18 cellular contexts compared by ENCODE assay signal in genomic region chr4:119244832-119245231, GRCh38. TPM values are rescaled to one million over a fixed set of nuclear protein-coding genes. Genes with fewer than 3 reads are reported as not detected.
DNase-seq lines count a peak whose midpoint lies in the region; ATAC-seq, FAIRE-seq and TF ChIP-seq lines count a peak whose summit lies in the region.
"Had no signal": no experiment of that assay in that cellular context is flagged by ENCODE, and none has a peak within 500 bp of the region (broad histone marks: within the 10 kb centered on the region; RNA-seq: fewer than 3 reads in every experiment).

No MANE protein-coding gene starts in this region.

- H4K20me1 ChIP-seq in BLaER1 treated with 17β-estradiol and CSF1 and Interleukin-3, amounts not matched to agents 10 nM and 100 nM = no peaks in the 10 kb centered on the region
- H4K20me1 ChIP-seq in OCI-LY3 (ENCODE audit: insufficient read depth, low read length) (no peaks in the 10 kb centered on the region), K562 (replicated peaks; ENCODE audit: control insufficient read depth, insufficient read depth, low read length) (no peaks in the 10 kb centered on the region), PC-3 (ENCODE audit: low read length) (no peaks in the 10 kb centered on the region)

- TF ChIP-seq CTCF in OCI-LY3 (IDR thresholded peaks at IDR 0.05; ENCODE audit: low read depth, low read length) (no peak), K562 (IDR thresholded peaks at IDR 0.05 in 2 of 3, conservative IDR thresholded peaks at IDR 0.05 in 1 of 3; ENCODE audit: insufficient read depth in 2 of 3, low read depth in 1 of 3, low read length in 3 of 3) (no peak), PC-3 (conservative IDR thresholded peaks at IDR 0.05; ENCODE audit: low read depth, low read length) (no peak)

- POLR2A ChIA-PET in K562 (lab: Yijun Ruan, JAX) = no interaction called here
- POLR2A ChIA-PET in PC-3 (lab: Charles Lee; ENCODE audit: unreplicated experiment) = no interaction called here
- POLR2A ChIA-PET in HEK293T (lab: Yijun Ruan, JAX) = no interaction called here

- H3K27me3 ChIP-seq in BLaER1 treated with 17β-estradiol and CSF1 and Interleukin-3, amounts not matched to agents 10 nM and 100 nM = no peaks in the 10 kb centered on the region
- no peaks in the 10 kb centered on the region for H3K27me3 ChIP-seq in OCI-LY3 (ENCODE audit: low read depth, low read length)
- H3K27me3 ChIP-seq in K562 (ENCODE audit: control insufficient read depth in 2 of 2, insufficient read depth in 2 of 2, low read length in 2 of 2) = no peaks in the 10 kb centered on the region
- no peaks in the 10 kb centered on the region for H3K27me3 ChIP-seq in PC-3 (ENCODE audit: low read length)

- peak overlapping the region in 1 of 11 experiments; percentile 46; a peak in 1 of 22 replicates for H3K27ac ChIP-seq in BLaER1 treated with 17β-estradiol and CSF1 and Interleukin-3, amounts not matched to agents 10 nM and 100 nM
- no peak overlapping the region for H3K27ac ChIP-seq in OCI-LY3 (ENCODE audit: low read length)
- H3K27ac ChIP-seq in K562 (ENCODE audit: extremely low read depth, low read depth, low read length) = no peak overlapping the region
- no peak overlapping the region for H3K27ac ChIP-seq in PC-3 (ENCODE audit: low read length)
- H3K27ac ChIP-seq: parathyroid adenoma had no signal

- no peaks in the 10 kb centered on the region for H3K9me1 ChIP-seq in K562 (ENCODE audit: control insufficient read depth, insufficient read depth, low read length)

- no peak overlapping the region; a peak in 1 of 22 replicates for H3K9ac ChIP-seq in BLaER1 treated with 17β-estradiol and CSF1 and Interleukin-3, amounts not matched to agents 10 nM and 100 nM
- H3K9ac ChIP-seq in OCI-LY3 (ENCODE audit: low read length) = no peak overlapping the region
- no peak overlapping the region for H3K9ac ChIP-seq in K562 (ENCODE audit: insufficient read depth in 1 of 2, low read depth in 2 of 2, low read length in 2 of 2)
- H3K9ac ChIP-seq in PC-3 (ENCODE audit: low read length) = no peak overlapping the region
- H3K9ac ChIP-seq: parathyroid adenoma had no signal

- no peaks in the 10 kb centered on the region for H3F3A ChIP-seq in PC-3 (ENCODE audit: low read length, unreplicated experiment)

- no peaks in the 10 kb centered on the region for H3K9me2 ChIP-seq in PC-3 (replicated peaks; ENCODE audit: low read length)

- no peak for FAIRE-seq in K562 (lab: Jason Lieb, UNC)
- FAIRE-seq: keratinocyte had no signal

- no peak overlapping the region for H2AFZ ChIP-seq in OCI-LY3 (ENCODE audit: low read depth, low read length)
- H2AFZ ChIP-seq in K562 (ENCODE audit: low read depth, low read length) = no peak overlapping the region
- H2AFZ ChIP-seq in PC-3 (ENCODE audit: low read length) = no peak overlapping the region
- H2AFZ ChIP-seq: parathyroid adenoma had no signal

- no peaks in the 10 kb centered on the region for H3K9me3 ChIP-seq in BLaER1 treated with 17β-estradiol and CSF1 and Interleukin-3, amounts not matched to agents 10 nM and 100 nM (replicated peaks in 1 of 11)
- H3K9me3 ChIP-seq in OCI-LY3 (ENCODE audit: insufficient read depth, low read length) (no peaks in the 10 kb centered on the region), K562 (replicated peaks; ENCODE audit: control insufficient read depth, insufficient read depth, low read depth, low read length) (no peaks in the 10 kb centered on the region), PC-3 (ENCODE audit: low read length) (no peaks in the 10 kb centered on the region)

- intact Hi-C loops in K562 (cut with micrococcal nuclease) (no loop called here), PC-3 (cut with micrococcal nuclease) (no loop called here)

- no peak for TF ChIP-seq RAD21 in K562 (CRISPR knock-in tag; conservative IDR thresholded peaks at IDR 0.05 in 1 of 2, IDR thresholded peaks at IDR 0.05 in 1 of 2)

- peak overlapping the region; percentile 19 to 78 (median 67); a peak in 21 of 22 replicates for H3K4me2 ChIP-seq in BLaER1 treated with 17β-estradiol and CSF1 and Interleukin-3, amounts not matched to agents 10 nM and 100 nM
- H3K4me2 ChIP-seq in OCI-LY3 (ENCODE audit: low read length) (peak overlapping the region; percentile 35; the same call in 1 of the 2 replicates), K562 (ENCODE audit: insufficient read depth, low read length) (no peak overlapping the region), PC-3 (ENCODE audit: low read length) (no peak overlapping the region)

- peaks cover 0 to 35% (median 13%) of the 10 kb centered on the region in 11 experiments; a peak in 13 of 22 replicates for H3K36me3 ChIP-seq in BLaER1 treated with 17β-estradiol and CSF1 and Interleukin-3, amounts not matched to agents 10 nM and 100 nM
- H3K36me3 ChIP-seq in OCI-LY3 (replicated peaks; ENCODE audit: low read depth, low read length) = peaks cover 5% of the 10 kb centered on the region
- H3K36me3 ChIP-seq in K562 (ENCODE audit: control insufficient read depth, insufficient read depth, low read length) = 0 out of 3 replicates have a peak, but pooled peaks cover 3% of the 10 kb centered on the region
- H3K36me3 ChIP-seq in PC-3 (ENCODE audit: low read depth, low read length) = no peaks in the 10 kb centered on the region

- no peak for TF ChIP-seq EP300 in K562 (IDR thresholded peaks at IDR 0.05; ENCODE audit: low read length)

- in situ Hi-C loops in KBM-7 (cut with MboI; ENCODE audit: low pct_unique_long_range_greater_than_20kb, low sequenced_read_pairs) = no loop called here
- in situ Hi-C loops in K562 (cut with MboI) = no loop called here

- CTCF ChIA-PET in K562 (lab: Yijun Ruan, JAX; ENCODE audit: low intra/inter-chr PET ratio) = no interaction called here
- CTCF ChIA-PET in PC-3 (lab: Charles Lee) = no interaction called here
- CTCF ChIA-PET in HEK293T (lab: Yijun Ruan, JAX) = no interaction called here

- H3K4me3 ChIP-seq in BLaER1 treated with 17β-estradiol and CSF1 and Interleukin-3, amounts not matched to agents 10 nM and 100 nM = no peak overlapping the region
- H3K4me3 ChIP-seq in OCI-LY3 (ENCODE audit: low read length) (no peak overlapping the region), K562 (no peak overlapping the region), PC-3 (ENCODE audit: low read length) (no peak overlapping the region)

- TF ChIP-seq POLR2A in K562 (conservative IDR thresholded peaks at IDR 0.05) = no peak

- BruUV-seq in K562 (replicated peaks; lab: Mats Ljungman, UMichigan) (no TSS peak), PC-3 (replicated peaks; lab: Mats Ljungman, UMichigan) (no TSS peak)

- peaks cover 7 to 21% (median 12%) of the 10 kb centered on the region in 10 experiments for H3K4me1 ChIP-seq in BLaER1 treated with 17β-estradiol and CSF1 and Interleukin-3, amounts not matched to agents 10 nM and 100 nM
- H3K4me1 ChIP-seq in OCI-LY3 (ENCODE audit: low read length) = peaks cover 37% of the 10 kb centered on the region
- no peaks in the 10 kb centered on the region for H3K4me1 ChIP-seq in K562 (replicated peaks in 1 of 2; ENCODE audit: control insufficient read depth in 2 of 2, insufficient read depth in 2 of 2, low read length in 2 of 2)
- H3K4me1 ChIP-seq in PC-3 (ENCODE audit: insufficient read depth, low read length) = no peaks in the 10 kb centered on the region
- H3K4me1 ChIP-seq: parathyroid adenoma had no signal

- DNase-seq in KBM-7 = peak; percentile 74
- no peak for DNase-seq in K562 (ENCODE audit: extremely low read depth in 1 of 4, low spot score in 3 of 4)
- DNase-seq in OCI-M2 (lab: John Stamatoyannopoulos, UW; ENCODE audit: unreplicated experiment) = no peak
- DNase-seq in PC-3 = no peak
- DNase-seq in HEK293T (ENCODE audit: extremely low spot score) = no peak
- DNase-seq: activated CD4-positive, alpha-beta T cell treated with anti-CD3 and anti-CD28 coated beads, Interleukin-2, amount 50 U/mL, for 4 hours; activated T-cell treated with anti-CD3 and anti-CD28 coated beads, Interleukin-2, amount 50 U/mL, for 1 hour; hypothalamus; natural killer cell; NCI-H1694; NCI-H345; stimulated activated CD4-positive, alpha-beta T cell treated with anti-CD3 and anti-CD28 coated beads, Interleukin-4, amount 100 ng/mL, for 24 hours had no signal

- H3K79me2 ChIP-seq in OCI-LY3 (ENCODE audit: low read length) = no peaks in the 10 kb centered on the region
- no peaks in the 10 kb centered on the region for H3K79me2 ChIP-seq in K562 (ENCODE audit: control insufficient read depth, insufficient read depth, low read length)
- no peaks in the 10 kb centered on the region for H3K79me2 ChIP-seq in PC-3 (ENCODE audit: low read length)
- H3K79me2 ChIP-seq: parathyroid adenoma had no signal

- no peak for ATAC-seq in K562
- ATAC-seq in GM19467 (IDR thresholded peaks at IDR 0.05; ENCODE audit: unreplicated experiment) = no peak
- no peak for ATAC-seq in PC-3
- ATAC-seq: activated naive CD4-positive, alpha-beta T cell treated with anti-CD3 and anti-CD28 coated beads, Interleukin-2, amount 50 U/mL, for 72 hours; natural killer cell had no signal

TF ChIP-seq in K562, 482 proteins besides CTCF, POLR2A, EP300 and RAD21:
- TF ChIP-seq TCFL5 (CRISPR knock-in tag; conservative IDR thresholded peaks at IDR 0.05) (no peak), SPI1 (IDR thresholded peaks at IDR 0.05; ENCODE audit: borderline replicate concordance, low read depth, low read length) (peak; percentile 64; the same call in 1 of the 2 replicates)

TF ChIP-seq in HEK293T, 16 proteins besides CTCF, POLR2A, EP300 and RAD21 (continues in another document):
- TF ChIP-seq CTBP1 (IDR thresholded peaks at IDR 0.05; ENCODE audit: borderline replicate concordance) = no peak
- no peak for TF ChIP-seq FOXA1 (IDR thresholded peaks at IDR 0.05)
- no peak for TF ChIP-seq ELF4 (IDR thresholded peaks at IDR 0.05)
- TF ChIP-seq ARNT (IDR thresholded peaks at IDR 0.05) = no peak
- TF ChIP-seq SP1 (IDR thresholded peaks at IDR 0.05) = no peak
- no peak for TF ChIP-seq FOXK2 (IDR thresholded peaks at IDR 0.05)

RNA-seq across cellular contexts. Expression of gene USP53, which starts 32.3 kb away (rescaled TPM):
- total RNA-seq in K562 (2011; cell fraction: chromatin; rRNA removed; ENCODE audit: low replicate concordance) = 5.2 and 25.9 TPM in 2 replicates
- 2.8 and 4.7 TPM in 2 replicates for total RNA-seq in K562 (2011; cell fraction: nucleolus; rRNA removed)
- 9.2 and 25.1 TPM in 2 replicates for total RNA-seq in K562 (2011; cell fraction: nucleoplasm; rRNA removed)
- total RNA-seq in K562 (2014; rRNA removed) (7.9 and 8.1 TPM in 2 replicates), K562 (2014; rRNA removed; fragmentation: Illumina TruSeq; extraction: Trizol) (8.8 and 10.1 TPM in 2 replicates), K562 (2015; rRNA removed; fragmentation: Illumina TruSeq; extraction: Trizol) (9.3 and 9.6 TPM in 2 replicates), K562 (2021) (7.4 and 9.4 TPM in 2 replicates), PC-3 (2014; rRNA removed) (8.7 and 9.6 TPM in 2 replicates)
- polyA plus RNA-seq in K562 (2011; rRNA removed) (7.4 and 9.1 TPM in 2 replicates), K562 (2014; fragmentation: Illumina TruSeq; extraction: Trizol) (6.4 and 8.3 TPM in 2 replicates), K562 (2014; fragmentation: Nextera tagmentation; extraction: Ambion mirVana) (1 to 10 TPM; 2.9 TPM), K562 (2014; rRNA removed) (5.3 and 7.6 TPM in 2 replicates)
- 1.2 and 2.9 TPM in 2 replicates for polyA plus RNA-seq in K562 (2011; cell fraction: cytosol; rRNA removed)
- 5.7 and 7.6 TPM in 2 replicates for polyA plus RNA-seq in K562 (2011; cell fraction: nucleus; rRNA removed)
- polyA plus RNA-seq in K562 (2012) = 4.8 and 6.3 TPM in 2 replicates
- 15.8 and 20.2 TPM in 2 replicates for polyA minus RNA-seq in K562 (2011; rRNA and poly(A)+ RNA removed)
- polyA minus RNA-seq in K562 (2011; cell fraction: cytosol; rRNA and poly(A)+ RNA removed) = 3.1 and 6.7 TPM in 2 replicates
- 9.4 and 15.2 TPM in 2 replicates for polyA minus RNA-seq in K562 (2011; cell fraction: nucleus; rRNA and poly(A)+ RNA removed)

Comparison
In these comparisons a context has a peak if more than half of its experiments do, and no peak if none do; other contexts are left out.
1. H3K4me2 ChIP-seq: peak in BLaER1 treated with 17β-estradiol and CSF1 and Interleukin-3, amounts not matched to agents 10 nM and 100 nM (11 of 11) and OCI-LY3 (single experiment); none in K562 (single experiment) and PC-3 (single experiment).